In genomic region chr2:166417669-166418068, GRCh38 we compare ENCODE assay signal across 10 cellular contexts. TPM values are rescaled to one million over a fixed set of nuclear protein-coding genes. Genes with fewer than 3 reads are reported as not detected.
DNase-seq lines count a peak whose midpoint lies in the region; ATAC-seq, FAIRE-seq and TF ChIP-seq lines count a peak whose summit lies in the region.
"Had no signal": no experiment of that assay in that cellular context is flagged by ENCODE, and none has a peak within 500 bp of the region (broad histone marks: within the 10 kb centered on the region; RNA-seq: fewer than 3 reads in every experiment).

No MANE protein-coding gene starts in this region.

- in situ Hi-C loops in K562 (cut with MboI), result loop anchor here (10.0 to 25.0 kb wide), 2 partner anchors 233 to 480 kb away; no protein-coding TSS in a partner anchor

- H4K20me1 ChIP-seq in Loucy (ENCODE audit: insufficient read depth, low read length, poor library complexity, severe bottlenecking) (no peaks in the 10 kb centered on the region), K562 (replicated peaks; ENCODE audit: control insufficient read depth, insufficient read depth, low read length) (no peaks in the 10 kb centered on the region)
- H4K20me1 ChIP-seq: BLaER1 had no signal

- no peak overlapping the region for H3K9ac ChIP-seq in Loucy (ENCODE audit: low read depth, low read length, poor library complexity, severe bottlenecking)
- H3K9ac ChIP-seq in K562 (ENCODE audit: insufficient read depth in 1 of 2, low read depth in 2 of 2, low read length in 2 of 2), result no peak overlapping the region
- H3K9ac ChIP-seq: BLaER1 had no signal

- H3K36me3 ChIP-seq in Loucy (ENCODE audit: insufficient read depth, low read length) (no peaks in the 10 kb centered on the region), K562 (ENCODE audit: control insufficient read depth, insufficient read depth, low read length) (no peaks in the 10 kb centered on the region)
- H3K36me3 ChIP-seq: BLaER1 had no signal

- peaks cover 6% of the 10 kb centered on the region for H3K9me3 Mint-ChIP-seq in osteocyte (ENCODE audit: unreplicated experiment)
- H3K9me3 Mint-ChIP-seq in activated T-cell treated with anti-CD3 and anti-CD28 coated beads, Interleukin-2, amount 50 U/mL, for 4 hours, result peaks cover 3% of the 10 kb centered on the region

- H3K27me3 Mint-ChIP-seq in osteocyte (ENCODE audit: unreplicated experiment), result no peaks in the 10 kb centered on the region
- no peaks in the 10 kb centered on the region for H3K27me3 Mint-ChIP-seq in activated T-cell treated with anti-CD3 and anti-CD28 coated beads, Interleukin-2, amount 50 U/mL, for 4 hours (ENCODE audit: low read depth)

- H3K27ac Mint-ChIP-seq in osteocyte (ENCODE audit: unreplicated experiment), result no peak overlapping the region

- no peak overlapping the region for H3K4me2 ChIP-seq in Loucy (ENCODE audit: low read depth, low read length, poor library complexity, severe bottlenecking)
- no peak overlapping the region for H3K4me2 ChIP-seq in K562 (ENCODE audit: insufficient read depth, low read length)
- H3K4me2 ChIP-seq: BLaER1 had no signal

- H3K4me3 Mint-ChIP-seq in osteocyte (ENCODE audit: unreplicated experiment), result no peak overlapping the region
- no peak overlapping the region for H3K4me3 Mint-ChIP-seq in activated T-cell treated with anti-CD3 and anti-CD28 coated beads, Interleukin-2, amount 50 U/mL, for 4 hours

- no peak for TF ChIP-seq POLR2A in K562 (conservative IDR thresholded peaks at IDR 0.05)

- no peak overlapping the region for H3K4me3 ChIP-seq in Loucy (ENCODE audit: low read length, poor library complexity, severe bottlenecking)
- no peak overlapping the region for H3K4me3 ChIP-seq in K562
- H3K4me3 ChIP-seq: BLaER1 had no signal

- TF ChIP-seq EP300 in K562 (IDR thresholded peaks at IDR 0.05; ENCODE audit: low read length), result no peak

- DNase-seq in NCI-H2171 treated with DMSO at 0.1 percent for 48 hours (lab: John Stamatoyannopoulos, UW) (peak; percentile 12), NCI-H2171 (lab: John Stamatoyannopoulos, UW) (no peak), K562 (ENCODE audit: extremely low read depth in 1 of 4, low spot score in 3 of 4) (peak in 2 of 4 experiments; percentile 31 to 67), osteocyte (ENCODE audit: extremely low spot score, unreplicated experiment) (no peak), NCI-H187 treated with DMSO at 0.1 percent for 48 hours (lab: John Stamatoyannopoulos, UW) (no peak)
- no peak for DNase-seq in activated T-cell treated with anti-CD3 and anti-CD28 coated beads, Interleukin-2, amount 50 U/mL, for 4 hours

- H3K4me1 Mint-ChIP-seq in osteocyte (ENCODE audit: unreplicated experiment), result no peaks in the 10 kb centered on the region
- no peaks in the 10 kb centered on the region for H3K4me1 Mint-ChIP-seq in activated T-cell treated with anti-CD3 and anti-CD28 coated beads, Interleukin-2, amount 50 U/mL, for 4 hours (ENCODE audit: low read depth)

- H3K27me3 ChIP-seq in Loucy (ENCODE audit: insufficient read depth, low read length, poor library complexity, severe bottlenecking) (no peaks in the 10 kb centered on the region), K562 (ENCODE audit: control insufficient read depth in 2 of 2, insufficient read depth in 2 of 2, low read length in 2 of 2) (no peaks in the 10 kb centered on the region)
- H3K27me3 ChIP-seq: BLaER1 had no signal

- H2AFZ ChIP-seq in Loucy (ENCODE audit: low read length) (no peak overlapping the region), K562 (ENCODE audit: low read depth, low read length) (no peak overlapping the region)

- no peak overlapping the region for H3K27ac ChIP-seq in K562 (ENCODE audit: extremely low read depth, low read depth, low read length)
- H3K27ac ChIP-seq: BLaER1, epithelial cell of prostate had no signal

- H3K36me3 Mint-ChIP-seq in osteocyte (ENCODE audit: unreplicated experiment), result no peaks in the 10 kb centered on the region
- H3K36me3 Mint-ChIP-seq in activated T-cell treated with anti-CD3 and anti-CD28 coated beads, Interleukin-2, amount 50 U/mL, for 4 hours (ENCODE audit: insufficient read depth), result no peaks in the 10 kb centered on the region

- TF ChIP-seq RAD21 in K562 (CRISPR knock-in tag; conservative IDR thresholded peaks at IDR 0.05 in 1 of 2, IDR thresholded peaks at IDR 0.05 in 1 of 2), result peak; percentile 30 to 52

- H3K4me1 ChIP-seq in Loucy (ENCODE audit: insufficient read depth, low read length, poor library complexity, severe bottlenecking) (no peaks in the 10 kb centered on the region), K562 (replicated peaks in 1 of 2; ENCODE audit: control insufficient read depth in 2 of 2, insufficient read depth in 2 of 2, low read length in 2 of 2) (no peaks in the 10 kb centered on the region)
- H3K4me1 ChIP-seq: BLaER1 had no signal

- peak; percentile 80 for FAIRE-seq in K562 (lab: Jason Lieb, UNC)

- POLR2A ChIA-PET in K562 (lab: Yijun Ruan, JAX), result interaction anchor here (0.8 to 1.0 kb wide), 2 partner anchors 465 to 1631 kb away, joined by 3 to 4 read pairs; partner anchors contain the start of gene TTC21B

- H3K9me3 ChIP-seq in Loucy (ENCODE audit: insufficient read depth, low read depth, low read length) (no peaks in the 10 kb centered on the region), K562 (replicated peaks; ENCODE audit: control insufficient read depth, insufficient read depth, low read depth, low read length) (no peaks in the 10 kb centered on the region)
- H3K9me3 ChIP-seq: BLaER1 had no signal

- no peaks in the 10 kb centered on the region for H3F3A ChIP-seq in Loucy (ENCODE audit: low read depth)

- CTCF ChIA-PET in K562 (lab: Yijun Ruan, JAX; ENCODE audit: low intra/inter-chr PET ratio), result interaction anchor here (3.5 kb wide), 1 partner anchor 238 kb away, joined by 19 read pairs; no protein-coding TSS in a partner anchor

- ATAC-seq in K562, result peak; percentile 81
- ATAC-seq in esophagus mucosa, result no peak
- no peak for ATAC-seq in activated T-cell treated with anti-CD3 and anti-CD28 coated beads, Interleukin-2, amount 50 U/mL, for 4 hours

- intact Hi-C loops in K562 (cut with micrococcal nuclease), result loop anchor here (2.0 to 5.0 kb wide), 4 partner anchors 99 to 1425 kb away; no protein-coding TSS in a partner anchor

- no peaks in the 10 kb centered on the region for H3K9me2 ChIP-seq in Loucy (replicated peaks; ENCODE audit: low read depth, low read length)

- no peaks in the 10 kb centered on the region for H3K9me1 ChIP-seq in K562 (ENCODE audit: control insufficient read depth, insufficient read depth, low read length)

- WGBS in K562 (ENCODE audit: insufficient coverage, low coverage, missing lambda C conversion rate), result 55% methylated on average over 2 of the region's 2 CpGs

- H3K79me2 ChIP-seq in Loucy (ENCODE audit: insufficient read depth, low read length), result no peaks in the 10 kb centered on the region
- no peaks in the 10 kb centered on the region for H3K79me2 ChIP-seq in K562 (ENCODE audit: control insufficient read depth, insufficient read depth, low read length)

- TF ChIP-seq CTCF in Loucy (conservative IDR thresholded peaks at IDR 0.05; ENCODE audit: low read length) (peak; percentile 52), K562 (IDR thresholded peaks at IDR 0.05 in 2 of 3, conservative IDR thresholded peaks at IDR 0.05 in 1 of 3; ENCODE audit: insufficient read depth in 2 of 3, low read depth in 1 of 3, low read length in 3 of 3) (peak; percentile 31 to 58 (median 36); a peak in 3 of 6 replicates), osteocyte (IDR thresholded peaks at IDR 0.05) (peak; percentile 30)

- BruUV-seq in K562 (replicated peaks; lab: Mats Ljungman, UMichigan), result no TSS peak

TF ChIP-seq in K562, 482 proteins besides CTCF, POLR2A, EP300 and RAD21 (continues in another document):
- TF ChIP-seq RBM34 (IDR thresholded peaks at IDR 0.05; ENCODE audit: borderline replicate concordance, insufficient read depth, low read length) (no peak), ATF1 (CRISPR knock-in tag; IDR thresholded peaks at IDR 0.05) (no peak), ATF1 (tag; IDR thresholded peaks at IDR 0.05) (0 out of 2 replicates have a peak, but pooled peaks have one; percentile 16), ZBTB33 (CRISPR knock-in tag; IDR thresholded peaks at IDR 0.05) (no peak), SMAD3 (CRISPR knock-in tag; conservative IDR thresholded peaks at IDR 0.05) (no peak)

RNA-seq across cellular contexts. Expression of gene SCN9A, which starts 41.9 kb away (rescaled TPM):
- total RNA-seq in K562 (2011; cell fraction: chromatin; rRNA removed; ENCODE audit: low replicate concordance), result 27.2 and 83.3 TPM in 2 replicates
- total RNA-seq in K562 (2011; cell fraction: nucleolus; rRNA removed), result 14.2 and 21.1 TPM in 2 replicates
- 29.3 and 43.3 TPM in 2 replicates for total RNA-seq in K562 (2011; cell fraction: nucleoplasm; rRNA removed)
- total RNA-seq in K562 (2014; rRNA removed), result 7.1 and 7.8 TPM in 2 replicates
- 10.8 and 11.4 TPM in 2 replicates for total RNA-seq in K562 (2014; rRNA removed; fragmentation: Illumina TruSeq; extraction: Trizol)
- total RNA-seq in K562 (2015; rRNA removed; fragmentation: Illumina TruSeq; extraction: Trizol), result 19.8 and 22.8 TPM in 2 replicates
- 8.5 and 10.4 TPM in 2 replicates for total RNA-seq in K562 (2021)
- polyA plus RNA-seq in K562 (2011; rRNA removed), result 2.8 and 7.6 TPM in 2 replicates
- 1.3 and 2.4 TPM in 2 replicates for polyA plus RNA-seq in K562 (2011; cell fraction: cytosol; rRNA removed)
- polyA plus RNA-seq in K562 (2011; cell fraction: nucleus; rRNA removed), result 3.6 and 9.7 TPM in 2 replicates
- 9.7 and 19.0 TPM in 2 replicates for polyA plus RNA-seq in K562 (2012)
- 4.5 and 6.4 TPM in 2 replicates for polyA plus RNA-seq in K562 (2014; fragmentation: Illumina TruSeq; extraction: Trizol)
- polyA plus RNA-seq in K562 (2014; fragmentation: Nextera tagmentation; extraction: Ambion mirVana), result 1 to 10 TPM; 1.4 to 1.5 TPM
- polyA plus RNA-seq in K562 (2014; rRNA removed), result 4.7 and 5.0 TPM in 2 replicates
- polyA minus RNA-seq in K562 (2011; rRNA and poly(A)+ RNA removed), result 15.1 and 27.6 TPM in 2 replicates
- 1.3 and 5.2 TPM in 2 replicates for polyA minus RNA-seq in K562 (2011; cell fraction: cytosol; rRNA and poly(A)+ RNA removed)
- 14.8 and 27.5 TPM in 2 replicates for polyA minus RNA-seq in K562 (2011; cell fraction: nucleus; rRNA and poly(A)+ RNA removed)
- total RNA-seq in osteocyte, result 6.6 and 6.8 TPM in 2 replicates
- 0.28 TPM for total RNA-seq in esophagus mucosa
- under 1 TPM in 1 of 3 donors, not detected in 2; 0.13 TPM for total RNA-seq in activated T-cell treated with anti-CD3 and anti-CD28 coated beads, Interleukin-2, amount 50 U/mL, for 4 hours
